ENCODE assay signal across 14 cellular contexts in genomic region chr12:54374555-54375257, GRCh38. TPM values are rescaled to one million over a fixed set of nuclear protein-coding genes. Genes with fewer than 3 reads are reported as not detected.
DNase-seq lines count a peak whose midpoint lies in the region; ATAC-seq and TF ChIP-seq lines count a peak whose summit lies in the region.
"Had no signal": no experiment of that assay in that cellular context is flagged by ENCODE, and none has a peak within 500 bp of the region (broad histone marks: within the 10 kb centered on the region; RNA-seq: fewer than 3 reads in every experiment).

No MANE protein-coding gene starts in this region.

- no peaks in the 10 kb centered on the region for H3K27me3 Mint-ChIP-seq in CD8-positive, alpha-beta T cell (ENCODE audit: low read depth)
- H3K27me3 Mint-ChIP-seq: memory B cell, T-cell had no signal

- intact Hi-C loops in left ventricle myocardium inferior (cut with micrococcal nuclease) = no loop called here
- intact Hi-C loops in CD8-positive, alpha-beta T cell (cut with DNase I, micrococcal nuclease) = loop anchor here in 1 of 2 experiments (10.0 kb wide), 1 partner anchor 390 kb away; the partner anchor contains the start of gene HOXC10

- CTCF ChIA-PET in RWPE1 (lab: Yijun Ruan, JAX) = interaction anchor here (0.6 kb wide), 1 partner anchor 24 kb away, joined by 3 read pairs; no protein-coding TSS in a partner anchor
- CTCF ChIA-PET in CD8-positive, alpha-beta T cell (lab: Charles Lee) = interaction anchor here (1.1 to 1.5 kb wide), 3 partner anchors 16 to 81 kb away, joined by 5 to 6 read pairs (median 5); no protein-coding TSS in a partner anchor

- POLR2A ChIA-PET in RWPE1 (lab: Yijun Ruan, JAX; ENCODE audit: low non-redundant PET) = interaction anchor here (0.6 kb wide), 1 partner anchor 63 kb away, joined by 3 read pairs; no protein-coding TSS in a partner anchor
- POLR2A ChIA-PET in CD8-positive, alpha-beta T cell (lab: Charles Lee) = no interaction called here

- H3K36me3 ChIP-seq in left ventricle myocardium inferior = no peaks in the 10 kb centered on the region
- no peaks in the 10 kb centered on the region for H3K36me3 ChIP-seq in tibial nerve
- no peaks in the 10 kb centered on the region for H3K36me3 ChIP-seq in CD8-positive, alpha-beta T cell (ENCODE audit: insufficient read depth, low read length)

- DNase-seq in NCI-H2196 (lab: John Stamatoyannopoulos, UW; ENCODE audit: unreplicated experiment) (peak; percentile 32), NCI-H2196 treated with DMSO at 0.1 percent for 48 hours (lab: John Stamatoyannopoulos, UW; ENCODE audit: unreplicated experiment) (no peak), RWPE1 (ENCODE audit: low spot score) (no peak), left ventricle myocardium inferior (peak; percentile 63), tibial nerve (ENCODE audit: low spot score in 2 of 2) (no peak), SW 1271 (lab: John Stamatoyannopoulos, UW) (no peak)
- DNase-seq in CD8-positive, alpha-beta T cell = no peak
- DNase-seq: activated CD4-positive, alpha-beta T cell treated with anti-CD3 and anti-CD28 coated beads, Interleukin-2, amount 10 ng/mL, durations not matched to agents 24 days and 14 days; activated naive CD4-positive, alpha-beta T cell treated with Interleukin-2 at 50 U/mL for 16 hours; retina; T-cell had no signal

- ATAC-seq in CD8-positive, alpha-beta T cell = no peak
- no peak for ATAC-seq in HG02981 (IDR thresholded peaks at IDR 0.05; ENCODE audit: unreplicated experiment)
- ATAC-seq: T-cell had no signal

- TF ChIP-seq CTCF in RWPE1 (conservative IDR thresholded peaks at IDR 0.05; ENCODE audit: low read depth) = no peak
- no peak for TF ChIP-seq CTCF in left ventricle myocardium inferior (IDR thresholded peaks at IDR 0.05; ENCODE audit: borderline replicate concordance)
- no peak for TF ChIP-seq CTCF in tibial nerve (IDR thresholded peaks at IDR 0.05)
- no peak for TF ChIP-seq CTCF in CD8-positive, alpha-beta T cell (IDR thresholded peaks at IDR 0.05)

- no peak for TF ChIP-seq POLR2A in tibial nerve (IDR thresholded peaks at IDR 0.05)

- peaks cover 90% of the 10 kb centered on the region for H3K4me1 ChIP-seq in left ventricle myocardium inferior
- H3K4me1 ChIP-seq in tibial nerve = peaks cover 0 to 87% (median 35%) of the 10 kb centered on the region in 4 donors
- H3K4me1 ChIP-seq in CD8-positive, alpha-beta T cell (ENCODE audit: insufficient read depth, low read length) = peaks cover 11% of the 10 kb centered on the region

- H3K27me3 ChIP-seq in left ventricle myocardium inferior (ENCODE audit: low read depth) (no peaks in the 10 kb centered on the region), tibial nerve (no peaks in the 10 kb centered on the region)
- no peaks in the 10 kb centered on the region for H3K27me3 ChIP-seq in CD8-positive, alpha-beta T cell (ENCODE audit: insufficient read depth, low read length)

- 23 to 25% methylated on average over 2 of the region's 2 CpGs for WGBS in tibial nerve, 2 donors

- H3K9me3 ChIP-seq in left ventricle myocardium inferior (replicated peaks) = no peaks in the 10 kb centered on the region
- H3K9me3 ChIP-seq in tibial nerve = no peaks in the 10 kb centered on the region
- no peaks in the 10 kb centered on the region for H3K9me3 ChIP-seq in CD8-positive, alpha-beta T cell (ENCODE audit: low read length)

- no peak overlapping the region for H3K4me3 Mint-ChIP-seq in CD8-positive, alpha-beta T cell
- H3K4me3 Mint-ChIP-seq: activated CD4-positive, alpha-beta T cell treated with anti-CD3 and anti-CD28 coated beads, Interleukin-2, amount 10 ng/mL, durations not matched to agents 24 days and 14 days; memory B cell; T-cell had no signal

- H3K4me3 ChIP-seq in left ventricle myocardium inferior (no peak overlapping the region), tibial nerve (no peak overlapping the region)
- no peak overlapping the region for H3K4me3 ChIP-seq in CD8-positive, alpha-beta T cell (ENCODE audit: low read depth, low read length)

- peaks cover 18% of the 10 kb centered on the region for H3K4me1 Mint-ChIP-seq in CD8-positive, alpha-beta T cell (ENCODE audit: low read depth)

- H3K27ac Mint-ChIP-seq in CD8-positive, alpha-beta T cell = no peak overlapping the region
- H3K27ac Mint-ChIP-seq: activated CD4-positive, alpha-beta T cell treated with anti-CD3 and anti-CD28 coated beads, Interleukin-2, amount 10 ng/mL, durations not matched to agents 24 days and 14 days; memory B cell; T-cell had no signal

- H3K27ac ChIP-seq in RWPE1 (peak overlapping the region; percentile 86), left ventricle myocardium inferior (replicated peaks) (peak overlapping the region; percentile 89), tibial nerve (peak overlapping the region in 3 of 4 donors; percentile 37 to 86 (median 77))
- H3K27ac ChIP-seq in CD8-positive, alpha-beta T cell (ENCODE audit: low read depth, low read length) = no peak overlapping the region

- no peak for TF ChIP-seq EP300 in tibial nerve (IDR thresholded peaks at IDR 0.05)

- H3K9me3 Mint-ChIP-seq in CD8-positive, alpha-beta T cell = no peaks in the 10 kb centered on the region
- H3K9me3 Mint-ChIP-seq: activated CD4-positive, alpha-beta T cell treated with anti-CD3 and anti-CD28 coated beads, Interleukin-2, amount 10 ng/mL, durations not matched to agents 24 days and 14 days; memory B cell; T-cell had no signal

- no peaks in the 10 kb centered on the region for H3K36me3 Mint-ChIP-seq in CD8-positive, alpha-beta T cell
- H3K36me3 Mint-ChIP-seq: memory B cell, T-cell had no signal

RNA-seq across cellular contexts. Expression of gene ZNF385A, which starts 9.8 kb away (rescaled TPM):
- total RNA-seq in left ventricle myocardium inferior (7.1 TPM), tibial nerve (10 to 100 TPM in 3 of 4 donors, 1 to 10 TPM in 1; 9.0 to 19.8 (median 13.5) TPM)
- total RNA-seq in CD8-positive, alpha-beta T cell = 1 to 10 TPM; 2.1 TPM

RNA-seq across cellular contexts. Expression of gene GPR84, which starts 10.4 kb away (rescaled TPM):
- total RNA-seq in left ventricle myocardium inferior (not detected), tibial nerve (under 1 TPM in 1 of 4 donors, not detected in 3; 0.42 TPM)
- total RNA-seq in CD8-positive, alpha-beta T cell = not detected
- total RNA-seq: NCI-H460, T-cell had no signal

RNA-seq across cellular contexts. Expression of gene ITGA5, which starts 44.4 kb away (rescaled TPM):
- total RNA-seq in left ventricle myocardium inferior (55.3 TPM), tibial nerve (100 to 1,000 TPM in 3 of 4 donors, 10 to 100 TPM in 1; 73.6 to 145 (median 123) TPM)
- 100 to 1,000 TPM; 115 to 125 TPM for total RNA-seq in CD8-positive, alpha-beta T cell

RNA-seq across cellular contexts. Expression of gene COPZ1, which starts 49.8 kb away (rescaled TPM):
- total RNA-seq in left ventricle myocardium inferior (110 TPM), tibial nerve (10 to 100 TPM; 38.0 to 52.0 (median 43.6) TPM)
- total RNA-seq in CD8-positive, alpha-beta T cell = 10 to 100 TPM; 24.1 to 25.2 TPM

Comparison
In these comparisons a context has a peak if more than half of its experiments do, and no peak if none do; other contexts are left out.
1. DNase-seq: peak in NCI-H2196 (single experiment) and left ventricle myocardium inferior (single experiment); none in NCI-H2196 treated with DMSO at 0.1 percent for 48 hours (single experiment), RWPE1 (single experiment), tibial nerve (0 of 2), SW 1271 (0 of 2) and CD8-positive, alpha-beta T cell (0 of 7).